In the genomic region with DNA sequence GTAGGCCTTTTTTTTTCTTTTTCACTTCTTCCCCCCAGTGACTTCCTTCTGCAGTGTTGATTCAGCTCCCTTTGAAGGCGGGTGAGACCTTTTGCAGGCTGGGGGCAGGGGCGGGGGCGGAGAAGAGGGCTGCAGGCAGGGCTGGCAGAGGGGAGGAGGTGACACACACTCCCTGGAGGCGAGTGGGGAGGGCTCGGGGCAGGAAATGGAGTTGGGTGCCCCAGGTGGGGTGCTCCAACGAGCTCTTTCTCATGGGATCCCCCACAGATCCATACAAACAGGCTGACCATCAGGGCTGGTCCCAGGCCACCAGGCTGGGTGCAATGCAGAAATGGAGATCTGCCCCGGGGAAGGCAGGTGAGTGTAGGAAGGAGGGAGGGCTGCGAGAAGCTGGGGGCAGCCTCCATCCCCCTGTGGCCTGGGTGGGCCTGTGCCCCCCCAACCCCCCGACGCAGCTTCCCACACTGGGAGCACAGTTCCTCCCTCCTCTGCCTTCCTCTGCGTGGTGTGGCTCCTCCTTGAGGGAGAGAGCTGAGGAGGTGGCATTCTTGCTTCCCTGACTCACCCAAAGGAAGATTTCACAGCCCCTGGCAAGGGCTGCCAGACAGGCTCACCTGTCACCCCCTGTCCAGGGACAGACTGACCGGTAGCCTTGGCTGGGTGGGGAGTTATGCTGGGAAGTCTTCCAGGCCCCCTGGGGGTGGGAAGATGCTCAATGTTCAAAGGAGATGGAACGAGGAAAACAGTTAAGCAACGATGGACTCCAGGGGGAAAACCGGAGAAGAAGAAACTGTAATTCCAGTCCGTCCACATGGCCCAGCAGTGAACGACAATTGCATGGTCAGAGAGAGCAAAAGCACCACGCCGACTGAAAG, we compare ENCODE assay signal across 9 cellular contexts. TPM values are rescaled to one million over a fixed set of nuclear protein-coding genes. Genes with fewer than 3 reads are reported as not detected.
DNase-seq lines count a peak whose midpoint lies in the region; ATAC-seq and TF ChIP-seq lines count a peak whose summit lies in the region.
"Had no signal": no experiment of that assay in that cellular context is flagged by ENCODE, and none has a peak within 500 bp of the region (broad histone marks: within the 10 kb centered on the region; RNA-seq: fewer than 3 reads in every experiment).

No MANE protein-coding gene starts in this region.

- RAD21 ChIA-PET in HCT116 (lab: Charles Lee; ENCODE audit: low non-redundant PET in 1 of 2, low total read pairs in 2 of 2, uncharacterized antibody in 2 of 2, unreplicated experiment in 2 of 2), result interaction anchor here in 1 of 2 experiments (0.7 kb wide), 1 partner anchor 45 kb away, joined by 4 read pairs; no protein-coding TSS in a partner anchor

- no peaks in the 10 kb centered on the region for H3K9me3 ChIP-seq in HCT116 (ENCODE audit: control insufficient read depth in 1 of 2, insufficient read depth in 1 of 2, low read depth in 1 of 2, low read length in 2 of 2)

- DNase-seq in AG09309 (ENCODE audit: low read depth) (no peak), HCT116 (ENCODE audit: low read depth, low spot score) (no peak), T follicular helper cell (ENCODE audit: low read depth) (peak; percentile 83), iPS-NIHi7 (ENCODE audit: extremely low spot score) (peak; percentile 73), NCI-H1417 treated with DMSO at 0.1 percent for 48 hours (lab: John Stamatoyannopoulos, UW) (no peak), DMS 273 treated with DMSO at 0.1 percent for 48 hours (lab: John Stamatoyannopoulos, UW) (no peak)
- peak; percentile 88 for DNase-seq in activated naive CD8-positive, alpha-beta T cell treated with anti-CD3 and anti-CD28 coated beads for 36 hours
- peak; percentile 78 to 85 (median 82) for DNase-seq in stimulated activated CD4-positive, alpha-beta T cell treated with anti-CD3 and anti-CD28 coated beads, TNF-alpha, amount 100 ng/mL, for 1 hour (ENCODE audit: low read depth in 3 of 3, low spot score in 1 of 3)

- TF ChIP-seq CTCF in AG09309 (IDR thresholded peaks at IDR 0.05; ENCODE audit: control insufficient read depth, insufficient read depth, low read depth, low read length, missing control alignments), result peak; percentile 30
- peak in 1 of 3 experiments; percentile 8; a peak in 1 of 6 replicates for TF ChIP-seq CTCF in HCT116 (IDR thresholded peaks at IDR 0.05 in 2 of 3, conservative IDR thresholded peaks at IDR 0.05 in 1 of 3; ENCODE audit: borderline replicate concordance in 1 of 3, insufficient read depth in 1 of 3, low read depth in 2 of 3, low read length in 2 of 3)

- H3K4me1 Mint-ChIP-seq in activated naive CD8-positive, alpha-beta T cell treated with anti-CD3 and anti-CD28 coated beads for 36 hours, result peaks cover 75% of the 10 kb centered on the region

- peaks cover 6% of the 10 kb centered on the region for H3K9me3 Mint-ChIP-seq in activated naive CD8-positive, alpha-beta T cell treated with anti-CD3 and anti-CD28 coated beads for 36 hours

- peaks cover 20 to 34% of the 10 kb centered on the region in 2 experiments for H3K4me1 ChIP-seq in HCT116 (ENCODE audit: control insufficient read depth in 1 of 2, insufficient read depth in 2 of 2, low read length in 2 of 2)

- CTCF ChIA-PET in HCT116 (lab: Charles Lee), result interaction anchor here (0.9 to 1.4 kb wide), 5 partner anchors 10 to 417 kb away, joined by 3 to 5 read pairs (median 4); no protein-coding TSS in a partner anchor

- H3K4me2 ChIP-seq in HCT116 (ENCODE audit: low read length), result peak overlapping the region; percentile 83

- no peaks in the 10 kb centered on the region for H3K9me2 ChIP-seq in HCT116 (ENCODE audit: insufficient read depth)

- no TSS peak for BruUV-seq in HCT116 (replicated peaks; lab: Mats Ljungman, UMichigan)

- H2AFZ ChIP-seq in HCT116 (ENCODE audit: low read depth, low read length, poor library complexity, severe bottlenecking), result no peak overlapping the region

- no peaks in the 10 kb centered on the region for H3K27me3 Mint-ChIP-seq in activated naive CD8-positive, alpha-beta T cell treated with anti-CD3 and anti-CD28 coated beads for 36 hours

- TF ChIP-seq POLR2A in HCT116 (IDR thresholded peaks at IDR 0.05; ENCODE audit: borderline replicate concordance, extremely low read depth, insufficient read depth, insufficient read length), result no peak

- peak overlapping the region; percentile 84 for H3K4me3 Mint-ChIP-seq in activated naive CD8-positive, alpha-beta T cell treated with anti-CD3 and anti-CD28 coated beads for 36 hours

- no peak for TF ChIP-seq RAD21 in HCT116 (IDR thresholded peaks at IDR 0.05; ENCODE audit: low read depth)

- POLR2A ChIA-PET in HCT116 (lab: Charles Lee), result interaction anchor here (0.7 to 1.5 kb wide), 4 partner anchors 10 to 54 kb away, joined by 3 to 5 read pairs (median 3); a partner anchor contains a TSS

- H3K79me2 ChIP-seq in HCT116 (ENCODE audit: insufficient read depth, low read length), result no peaks in the 10 kb centered on the region

- H3K27ac Mint-ChIP-seq in activated naive CD8-positive, alpha-beta T cell treated with anti-CD3 and anti-CD28 coated beads for 36 hours, result peak overlapping the region; percentile 98

- H3K36me3 ChIP-seq in HCT116 (ENCODE audit: control insufficient read depth in 1 of 2, insufficient read depth in 2 of 2, low read length in 2 of 2), result no peaks in the 10 kb centered on the region
- H3K36me3 ChIP-seq: tibial nerve had no signal

- intact Hi-C loops in HCT116 (cut with micrococcal nuclease), result loop anchor here (5.0 kb wide), 1 partner anchor 36 kb away; no protein-coding TSS in a partner anchor

- H3K4me3 ChIP-seq in AG09309 (ENCODE audit: control insufficient read depth, low read depth, low read length), result no peak overlapping the region
- H3K4me3 ChIP-seq in HCT116 (replicated peaks in 1 of 2; ENCODE audit: low read depth in 1 of 2, low read length in 2 of 2), result peak overlapping the region; percentile 6 to 44

- peak; percentile 80 for ATAC-seq in HCT116

- H3K27me3 ChIP-seq in HCT116 (ENCODE audit: insufficient read depth, low read length), result peaks cover 64% of the 10 kb centered on the region

- H4K20me1 ChIP-seq in HCT116 (ENCODE audit: insufficient read depth), result no peaks in the 10 kb centered on the region

- peak overlapping the region; percentile 20; the same call in 1 of the 2 replicates for H3K27ac ChIP-seq in HCT116 (ENCODE audit: low read depth, low read length)

- H3K36me3 Mint-ChIP-seq in activated naive CD8-positive, alpha-beta T cell treated with anti-CD3 and anti-CD28 coated beads for 36 hours, result peaks cover 15% of the 10 kb centered on the region

- H3K9ac ChIP-seq in HCT116 (ENCODE audit: low read length), result peak overlapping the region; percentile 43

TF ChIP-seq in HCT116, 20 proteins besides CTCF, POLR2A, EP300 and RAD21:
- TF ChIP-seq EZH2 (IDR thresholded peaks at IDR 0.05) (no peak), POLR2AphosphoS5 (IDR thresholded peaks at IDR 0.05; ENCODE audit: low read depth, low read length) (no peak), TCF7L2 (IDR thresholded peaks at IDR 0.05; ENCODE audit: borderline replicate concordance, extremely low read depth, insufficient read depth, insufficient read length) (no peak), EGR1 (IDR thresholded peaks at IDR 0.05; ENCODE audit: low read depth) (no peak), YY1 (IDR thresholded peaks at IDR 0.05; ENCODE audit: extremely low read depth, insufficient replicate concordance, low read depth, low read length) (no peak), SIN3A (IDR thresholded peaks at IDR 0.05; ENCODE audit: low read depth) (no peak), ELF1 (IDR thresholded peaks at IDR 0.05; ENCODE audit: borderline replicate concordance, low read depth) (no peak), JUND (IDR thresholded peaks at IDR 0.05) (no peak), ZFX (IDR thresholded peaks at IDR 0.05) (no peak), FOSL1 (IDR thresholded peaks at IDR 0.05; ENCODE audit: low read depth) (no peak), CEBPB (IDR thresholded peaks at IDR 0.05; ENCODE audit: low read depth) (no peak)
- TF ChIP-seq, protein P1, sequence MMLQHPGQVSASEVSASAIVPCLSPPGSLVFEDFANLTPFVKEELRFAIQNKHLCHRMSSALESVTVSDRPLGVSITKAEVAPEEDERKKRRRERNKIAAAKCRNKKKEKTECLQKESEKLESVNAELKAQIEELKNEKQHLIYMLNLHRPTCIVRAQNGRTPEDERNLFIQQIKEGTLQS (IDR thresholded peaks at IDR 0.05), result no peak
- TF ChIP-seq, protein P2, sequence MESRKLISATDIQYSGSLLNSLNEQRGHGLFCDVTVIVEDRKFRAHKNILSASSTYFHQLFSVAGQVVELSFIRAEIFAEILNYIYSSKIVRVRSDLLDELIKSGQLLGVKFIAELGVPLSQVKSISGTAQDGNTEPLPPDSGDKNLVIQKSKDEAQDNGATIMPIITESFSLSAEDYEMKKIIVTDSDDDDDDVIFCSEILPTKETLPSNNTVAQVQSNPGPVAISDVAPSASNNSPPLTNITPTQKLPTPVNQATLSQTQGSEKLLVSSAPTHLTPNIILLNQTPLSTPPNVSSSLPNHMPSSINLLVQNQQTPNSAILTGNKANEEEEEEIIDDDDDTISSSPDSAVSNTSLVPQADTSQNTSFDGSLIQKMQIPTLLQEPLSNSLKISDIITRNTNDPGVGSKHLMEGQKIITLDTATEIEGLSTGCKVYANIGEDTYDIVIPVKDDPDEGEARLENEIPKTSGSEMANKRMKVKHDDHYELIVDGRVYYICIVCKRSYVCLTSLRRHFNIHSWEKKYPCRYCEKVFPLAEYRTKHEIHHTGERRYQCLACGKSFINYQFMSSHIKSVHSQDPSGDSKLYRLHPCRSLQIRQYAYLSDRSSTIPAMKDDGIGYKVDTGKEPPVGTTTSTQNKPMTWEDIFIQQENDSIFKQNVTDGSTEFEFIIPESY (IDR thresholded peaks at IDR 0.05; ENCODE audit: extremely low read depth, insufficient replicate concordance, low read length), result no peak
TF ChIP-seq in HCT116: peak in this region for 0.

RNA-seq across cellular contexts. Expression of a gene that starts 7.1 kb away (rescaled TPM):
- total RNA-seq in HCT116 (2021; ENCODE audit: unreplicated experiment), result 1.5 TPM
- 0.10 and 0.17 TPM in 2 replicates for polyA plus RNA-seq in HCT116 (2012)
- total RNA-seq in activated naive CD8-positive, alpha-beta T cell treated with anti-CD3 and anti-CD28 coated beads for 36 hours, result 100 to 1,000 TPM; 223 to 234 TPM

RNA-seq across cellular contexts. Expression of a gene that starts 12.0 kb away (rescaled TPM):
- total RNA-seq in HCT116 (2021; ENCODE audit: unreplicated experiment), result 61.9 TPM
- 45.6 and 46.8 TPM in 2 replicates for polyA plus RNA-seq in HCT116 (2012)
- total RNA-seq in activated naive CD8-positive, alpha-beta T cell treated with anti-CD3 and anti-CD28 coated beads for 36 hours, result 10 to 100 TPM; 85.9 to 93.6 TPM

RNA-seq across cellular contexts. Expression of a gene that starts 54.3 kb away (rescaled TPM):
- total RNA-seq in HCT116 (2021; ENCODE audit: unreplicated experiment), result 83.4 TPM
- polyA plus RNA-seq in HCT116 (2012), result 71.1 and 77.6 TPM in 2 replicates
- 10 to 100 TPM; 40.3 to 44.7 TPM for total RNA-seq in activated naive CD8-positive, alpha-beta T cell treated with anti-CD3 and anti-CD28 coated beads for 36 hours

Comparison
In these comparisons a context has a peak if more than half of its experiments do, and no peak if none do; other contexts are left out.
1. DNase-seq: peak in T follicular helper cell (single experiment), activated naive CD8-positive, alpha-beta T cell treated with anti-CD3 and anti-CD28 coated beads for 36 hours (single experiment), iPS-NIHi7 (single experiment) and stimulated activated CD4-positive, alpha-beta T cell treated with anti-CD3 and anti-CD28 coated beads, TNF-alpha, amount 100 ng/mL, for 1 hour (3 of 3); none in AG09309 (single experiment), HCT116 (single experiment), NCI-H1417 treated with DMSO at 0.1 percent for 48 hours (single experiment) and DMS 273 treated with DMSO at 0.1 percent for 48 hours (single experiment).
2. RNA of a gene that starts 7.1 kb away (total RNA-seq): 223 to 234 TPM in activated naive CD8-positive, alpha-beta T cell treated with anti-CD3 and anti-CD28 coated beads for 36 hours; 1.5 TPM in HCT116 (single experiment); every median in the first group is over 10 times any median in the second.